ENCODE assay signal across 8 cellular contexts in the genomic region with DNA sequence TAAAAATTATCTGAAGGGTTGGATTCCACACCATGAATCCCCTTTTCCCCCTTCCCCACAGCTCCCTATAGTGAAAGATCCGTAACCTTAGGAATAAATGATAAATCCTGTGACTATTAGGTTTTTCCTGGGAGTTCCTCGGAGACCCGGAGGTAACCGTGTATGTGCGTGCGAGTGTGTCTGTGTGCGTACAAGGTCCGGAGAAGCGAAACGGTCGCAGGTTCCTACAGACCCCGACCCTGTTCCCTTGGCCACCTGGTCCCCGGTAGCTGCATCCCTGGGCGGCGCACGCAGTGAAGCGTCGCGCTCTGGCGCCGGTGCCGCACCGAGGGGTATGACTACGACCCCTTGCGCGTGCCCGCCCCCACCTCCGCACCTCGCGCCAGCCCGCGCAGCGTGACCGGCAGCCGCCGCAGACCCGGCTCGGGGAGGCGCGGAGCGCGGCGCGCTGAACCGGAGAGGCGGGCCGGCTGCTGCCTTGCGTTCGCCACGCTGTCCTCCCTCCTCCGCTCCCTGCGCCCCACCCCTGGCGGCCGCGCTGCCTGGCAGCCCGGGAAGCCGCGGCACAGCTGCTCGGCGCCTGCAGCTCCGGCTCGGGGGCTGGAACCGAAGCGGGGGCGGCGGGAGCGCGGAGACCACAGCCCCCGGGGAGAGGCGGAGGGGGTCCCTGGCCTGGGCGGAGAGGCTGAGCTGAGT. TPM values are rescaled to one million over a fixed set of nuclear protein-coding genes. Genes with fewer than 3 reads are reported as not detected.
DNase-seq lines count a peak whose midpoint lies in the region; ATAC-seq and TF ChIP-seq lines count a peak whose summit lies in the region.

AK5 (plus strand) TSS at position 529 of the 696 bp plus-strand sequence. CDS start 295 bp downstream, outside the sequence.

- CTCF ChIA-PET in PC-9 (lab: Charles Lee), result no interaction called here

- peak within 1 kb of the TSS; percentile 67 for H3K4me3 ChIP-seq in PC-9
- peak within 1 kb of the TSS in 2 of 3 donors; percentile 6 to 40 for H3K4me3 ChIP-seq in thyroid gland (replicated peaks in 1 of 3)

- peaks cover 11% of the 10 kb centered on the region for H3K27me3 Mint-ChIP-seq in glutamatergic neuron (ENCODE audit: unreplicated experiment)

- H3K36me3 Mint-ChIP-seq in glutamatergic neuron (ENCODE audit: unreplicated experiment), result no peaks in the 10 kb centered on the region

- no peaks in the 10 kb centered on the region for H3F3A ChIP-seq in PC-9 (ENCODE audit: insufficient read depth, low read depth)

- BruUV-seq in PC-9 (replicated peaks; lab: Mats Ljungman, UMichigan), result no TSS peak

- peak within 1 kb of the TSS; percentile 39 for H3K27ac Mint-ChIP-seq in glutamatergic neuron (ENCODE audit: unreplicated experiment)

- no peaks in the 10 kb centered on the region for H3K9me3 Mint-ChIP-seq in glutamatergic neuron (ENCODE audit: unreplicated experiment)

- no peaks in the 10 kb centered on the region for H3K9me3 ChIP-seq in PC-9 (ENCODE audit: insufficient read depth, low read depth)
- no peaks in the 10 kb centered on the region for H3K9me3 ChIP-seq in thyroid gland

- 7 to 22% methylated on average over 10 to 27 of the region's 71 CpGs for WGBS in thyroid gland, 2 donors

- POLR2A ChIA-PET in PC-9 (lab: Charles Lee; ENCODE audit: unreplicated experiment), result no interaction called here

- no peaks in the 10 kb centered on the region for H4K20me1 ChIP-seq in PC-9 (ENCODE audit: insufficient read depth)

- H3K4me2 ChIP-seq in PC-9, result peak within 1 kb of the TSS; percentile 92

- no peak within 1 kb of the TSS for H3K27ac ChIP-seq in PC-9
- no peak within 1 kb of the TSS for H3K27ac ChIP-seq in thyroid gland

- H3K4me1 ChIP-seq in PC-9 (replicated peaks; ENCODE audit: insufficient read depth) (no peaks in the 10 kb centered on the region; the same call in 1 of the 2 replicates), thyroid gland (peaks cover 3 to 17% of the 10 kb centered on the region in 2 donors)

- DNase-seq in GDM1 (lab: John Stamatoyannopoulos, UW), result peak; percentile 29
- DNase-seq in PC-9, result peak in 1 of 2 experiments; percentile 41
- DNase-seq in activated naive CD4-positive, alpha-beta T cell treated with anti-CD3 and anti-CD28 coated beads, Interleukin-2, amount 50 U/mL, for 16 hours, result peak; percentile 71
- peak; percentile 73 for DNase-seq in glutamatergic neuron
- peak; percentile 55 for DNase-seq in occipital lobe (lab: John Stamatoyannopoulos, UW)
- DNase-seq in thyroid gland, result peak; percentile 40 to 54

- H3K36me3 ChIP-seq in PC-9 (ENCODE audit: low read depth), result no peaks in the 10 kb centered on the region
- no peaks in the 10 kb centered on the region for H3K36me3 ChIP-seq in thyroid gland

- H3K9me2 ChIP-seq in PC-9 (ENCODE audit: insufficient read depth), result no peaks in the 10 kb centered on the region

- TF ChIP-seq CTCF in PC-9 (conservative IDR thresholded peaks at IDR 0.05) (no peak), glutamatergic neuron (IDR thresholded peaks at IDR 0.05; ENCODE audit: partially characterized antibody, unreplicated experiment) (no peak), thyroid gland (IDR thresholded peaks at IDR 0.05) (no peak)

- peak; percentile 65 for ATAC-seq in HG02852 (IDR thresholded peaks at IDR 0.05; ENCODE audit: unreplicated experiment)
- no peak for ATAC-seq in GM21526 (IDR thresholded peaks at IDR 0.05; ENCODE audit: low FRiP score, unreplicated experiment)

- H3K79me2 ChIP-seq in PC-9 (ENCODE audit: low read depth), result no peaks in the 10 kb centered on the region

- TF ChIP-seq POLR2A in thyroid gland (IDR thresholded peaks at IDR 0.05), result no peak

- peak within 1 kb of the TSS; percentile 85 for H2AFZ ChIP-seq in PC-9

- H3K27me3 ChIP-seq in PC-9 (ENCODE audit: insufficient read depth, low read depth), result peaks cover 24% of the 10 kb centered on the region
- no peaks in the 10 kb centered on the region for H3K27me3 ChIP-seq in thyroid gland

- intact Hi-C loops in PC-9 (cut with micrococcal nuclease; ENCODE audit: unreplicated experiment) (loop anchor here (5.0 kb wide), 1 partner anchor 251 kb away; no protein-coding TSS in a partner anchor), thyroid gland (cut with DNase I) (no loop called here)

- H3K4me1 Mint-ChIP-seq in glutamatergic neuron (ENCODE audit: low read depth, unreplicated experiment), result peaks cover 2% of the 10 kb centered on the region

- H3K4me3 Mint-ChIP-seq in glutamatergic neuron (ENCODE audit: unreplicated experiment), result peak within 1 kb of the TSS; percentile 80

RNA-seq across cellular contexts. Expression of gene AK5, which starts in this region (rescaled TPM):
- total RNA-seq in PC-9 (2021) (0.28 and 1.2 TPM in 2 replicates), glutamatergic neuron (ENCODE audit: unreplicated experiment) (0.91 TPM), occipital lobe (27.8 TPM), thyroid gland (1 to 10 TPM in 1 of 4 donors, under 1 TPM in 2, not detected in 1; 0.17 to 1.6 (median 0.56) TPM)

Comparison
In these comparisons a context has a peak if more than half of its experiments do, and no peak if none do; other contexts are left out.
1. RNA of gene AK5 (total RNA-seq): 27.8 TPM in occipital lobe (single experiment); 0.28 to 1.2 TPM in PC-9, 0.91 TPM in glutamatergic neuron (single experiment) and 0.17 to 1.6 TPM in thyroid gland; every median in the first group is over 10 times any median in the second.
2. Peak in DNase-seq in glutamatergic neuron; RNA of the gene not detected or under 1 TPM.